Comparison of ENCODE assay signal across 8 cellular contexts in genomic region chr16:66934138-66934838, GRCh38. TPM values are rescaled to one million over a fixed set of nuclear protein-coding genes. Genes with fewer than 3 reads are reported as not detected.
A peak's percentile ranks its signal among the peaks of the same experiment; 100 is the strongest.
DNase-seq lines count a peak whose midpoint lies in the region; ATAC-seq, FAIRE-seq and TF ChIP-seq lines count a peak whose summit lies in the region.

Gene CIAO2B, minus strand, starts transcription at chr16:66934402. Its CDS starts 38 bp downstream, at chr16:66934364.

- H3K4me1 ChIP-seq in pancreas = peaks cover 4 to 20% (median 11%) of the 10 kb centered on the region in 3 donors
- H3K4me1 ChIP-seq in thymus (ENCODE audit: control insufficient read depth, insufficient read depth, low read length) = peaks cover 16% of the 10 kb centered on the region

- peak within 1 kb of the TSS; percentile 87 for H3K4me3 ChIP-seq in GM08714 (ENCODE audit: low read length)
- H3K4me3 ChIP-seq in pancreas = peak within 1 kb of the TSS; percentile 94 to 99 (median 98)
- peak within 1 kb of the TSS; percentile 87 for H3K4me3 ChIP-seq in thymus (ENCODE audit: low read length)

- H3K27ac ChIP-seq in pancreas = peak within 1 kb of the TSS; percentile 59 to 85 (median 80)
- peak within 1 kb of the TSS; percentile 95 for H3K27ac ChIP-seq in thymus (ENCODE audit: low read depth)

- DNase-seq in HEK293T (ENCODE audit: extremely low spot score) (peak; percentile 92), MV-4-11 (lab: John Stamatoyannopoulos, UW) (peak; percentile 70), SW 1271 (lab: John Stamatoyannopoulos, UW) (peak; percentile 26 to 80), head of caudate nucleus (peak; percentile 65 to 94 (median 88)), pancreas (peak; percentile 81 to 95 (median 90))
- DNase-seq in activated naive CD8-positive, alpha-beta T cell treated with anti-CD3 and anti-CD28 coated beads, Interleukin-2, amount 10 ng/mL, durations not matched to agents 7 days and 5 days = peak; percentile 94

- H3K36me3 ChIP-seq in pancreas (no peaks in the 10 kb centered on the region), thymus (ENCODE audit: control insufficient read depth, insufficient read depth) (peaks cover 12% of the 10 kb centered on the region)

- H3K27me3 ChIP-seq in pancreas (no peaks in the 10 kb centered on the region), thymus (ENCODE audit: control insufficient read depth, insufficient read depth) (no peaks in the 10 kb centered on the region)

- no peaks in the 10 kb centered on the region for H3K9me3 ChIP-seq in pancreas
- H3K9me3 ChIP-seq in thymus (ENCODE audit: control insufficient read depth) = no peaks in the 10 kb centered on the region

- H3K36me3 Mint-ChIP-seq in activated naive CD8-positive, alpha-beta T cell treated with anti-CD3 and anti-CD28 coated beads, Interleukin-2, amount 10 ng/mL, durations not matched to agents 7 days and 5 days = peaks cover 14% of the 10 kb centered on the region

- CTCF ChIA-PET in HEK293T (lab: Yijun Ruan, JAX) = interaction anchor here (1.9 kb wide), 1 partner anchor 39 kb away, joined by 7 read pairs; no protein-coding TSS in a partner anchor

- peak within 1 kb of the TSS; percentile 96 for H3K27ac Mint-ChIP-seq in activated naive CD8-positive, alpha-beta T cell treated with anti-CD3 and anti-CD28 coated beads, Interleukin-2, amount 10 ng/mL, durations not matched to agents 7 days and 5 days

- no peak for TF ChIP-seq CTCF in pancreas (IDR thresholded peaks at IDR 0.05)

- no peaks in the 10 kb centered on the region for H3K27me3 Mint-ChIP-seq in activated naive CD8-positive, alpha-beta T cell treated with anti-CD3 and anti-CD28 coated beads, Interleukin-2, amount 10 ng/mL, durations not matched to agents 7 days and 5 days

- peak within 1 kb of the TSS; percentile 97 for H3K4me3 Mint-ChIP-seq in activated naive CD8-positive, alpha-beta T cell treated with anti-CD3 and anti-CD28 coated beads, Interleukin-2, amount 10 ng/mL, durations not matched to agents 7 days and 5 days

- POLR2A ChIA-PET in HEK293T (lab: Yijun Ruan, JAX) = interaction anchor here (0.9 to 1.7 kb wide), 5 partner anchors 16 to 178 kb away, joined by 3 to 7 read pairs (median 3); partner anchors contain the start of gene CDH16
- POLR2A ChIA-PET in activated naive CD8-positive, alpha-beta T cell treated with anti-CD3 and anti-CD28 coated beads, Interleukin-2, amount 10 ng/mL, durations not matched to agents 7 days and 5 days (lab: Charles Lee) = interaction anchor here (0.6 to 1.9 kb wide), 4 partner anchors 9 to 547 kb away, joined by 3 to 4 read pairs (median 3); partner anchors contain the start of gene ATP6V0D1

- intact Hi-C loops in head of caudate nucleus (cut with DNase I) (no loop called here), pancreas (cut with DNase I) (no loop called here)

- no peaks in the 10 kb centered on the region for H3K9me3 Mint-ChIP-seq in activated naive CD8-positive, alpha-beta T cell treated with anti-CD3 and anti-CD28 coated beads, Interleukin-2, amount 10 ng/mL, durations not matched to agents 7 days and 5 days

- WGBS in pancreas, 2 donors = 0 to 1% methylated on average over 74 to 76 of the region's 76 CpGs
- under 1% methylated on average over 76 of the region's 76 CpGs for WGBS in thymus

- peaks cover 34% of the 10 kb centered on the region for H3K4me1 Mint-ChIP-seq in activated naive CD8-positive, alpha-beta T cell treated with anti-CD3 and anti-CD28 coated beads, Interleukin-2, amount 10 ng/mL, durations not matched to agents 7 days and 5 days

- ATAC-seq in activated naive CD8-positive, alpha-beta T cell treated with anti-CD3 and anti-CD28 coated beads, Interleukin-2, amount 10 ng/mL, durations not matched to agents 7 days and 5 days (ENCODE audit: low read depth) = peak; percentile 84
- peak; percentile 87 to 95 (median 92) for ATAC-seq in pancreas

- FAIRE-seq in pancreas (lab: Jason Lieb, UNC) = no peak

TF ChIP-seq in HEK293T, 16 proteins besides CTCF, POLR2A, EP300 and RAD21:
- TF ChIP-seq TARDBP (IDR thresholded peaks at IDR 0.05) = no peak; the same call in 1 of the 2 replicates
- TF ChIP-seq ARNT (IDR thresholded peaks at IDR 0.05) = no peak
- TF ChIP-seq FOXA1 (IDR thresholded peaks at IDR 0.05) = no peak
- TF ChIP-seq ELF4 (IDR thresholded peaks at IDR 0.05) = peak; percentile 72
- TF ChIP-seq CTBP1 (IDR thresholded peaks at IDR 0.05; ENCODE audit: borderline replicate concordance) = no peak
- no peak for TF ChIP-seq FOXK2 (IDR thresholded peaks at IDR 0.05)
- TF ChIP-seq HDGF (IDR thresholded peaks at IDR 0.05; ENCODE audit: borderline replicate concordance) = no peak
- no peak for TF ChIP-seq SP1 (IDR thresholded peaks at IDR 0.05)
- TF ChIP-seq ZNF384 (IDR thresholded peaks at IDR 0.05) = no peak
- TF ChIP-seq L3MBTL2 (conservative IDR thresholded peaks at IDR 0.05) = peak; percentile 75

RNA-seq across cellular contexts. Expression of gene CIAO2B, which starts in this region (rescaled TPM):
- 100 to 1,000 TPM in 1 of 2 experiments, 10 to 100 TPM in 1; 98.0 to 106 TPM for total RNA-seq in activated naive CD8-positive, alpha-beta T cell treated with anti-CD3 and anti-CD28 coated beads, Interleukin-2, amount 10 ng/mL, durations not matched to agents 7 days and 5 days
- total RNA-seq in pancreas = 10 to 100 TPM; 14.8 to 31.5 (median 22.0) TPM
- polyA plus RNA-seq in pancreas (10 to 100 TPM; 73.7 to 86.9 TPM), thymus (141 TPM)

Comparison
In these comparisons a context has a peak if more than half of its experiments do, and no peak if none do; other contexts are left out.
1. Peak in every context shown above with its lines: DNase-seq, ATAC-seq, H3K4me3 ChIP-seq and H3K27ac ChIP-seq.